In the genomic region with DNA sequence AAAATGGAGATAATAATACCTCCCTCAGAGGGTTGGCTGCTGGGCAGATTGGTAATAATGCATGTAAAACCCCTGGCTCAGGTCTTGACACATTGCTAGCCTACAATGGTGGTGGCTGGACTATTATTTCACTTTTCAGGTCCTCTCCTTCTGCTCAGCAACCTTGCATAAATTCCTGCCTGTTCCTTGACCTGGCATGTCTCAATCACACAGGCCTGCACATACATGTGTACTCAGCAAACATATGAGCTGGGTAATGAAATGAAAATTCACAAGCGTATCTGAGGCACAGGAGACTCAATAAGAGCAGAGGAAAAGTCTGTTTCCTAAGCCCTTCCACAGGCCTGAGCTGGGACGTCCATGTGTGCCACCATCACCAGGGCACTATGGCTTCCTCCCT, we compare ENCODE assay signal across 1 cellular context.
TF ChIP-seq lines count a peak whose summit lies in the region.

No MANE protein-coding gene starts in this region.

TF ChIP-seq in H1, 55 proteins besides CTCF, POLR2A, EP300 and RAD21:
- TF ChIP-seq TBP (IDR thresholded peaks at IDR 0.05; ENCODE audit: low read depth, low read length) = no peak
- no peak for TF ChIP-seq ZNF274 (IDR thresholded peaks at IDR 0.05; ENCODE audit: borderline replicate concordance, extremely low read depth, low read length)
- TF ChIP-seq CHD1 (IDR thresholded peaks at IDR 0.05; ENCODE audit: low read depth, low read length) = no peak
- no peak for TF ChIP-seq BRCA1 (IDR thresholded peaks at IDR 0.05; ENCODE audit: low read depth, low read length)
- TF ChIP-seq SAP30 (IDR thresholded peaks at IDR 0.05; ENCODE audit: insufficient read depth, insufficient replicate concordance, low read length) = no peak
- no peak for TF ChIP-seq TAF1 (IDR thresholded peaks at IDR 0.05; ENCODE audit: low read depth, low read length)
- TF ChIP-seq SUZ12 (IDR thresholded peaks at IDR 0.05; ENCODE audit: low read length) = no peak
- TF ChIP-seq CTBP2 (IDR thresholded peaks at IDR 0.05; ENCODE audit: borderline replicate concordance, insufficient read depth, insufficient read length, low read length) = no peak
- TF ChIP-seq NANOG (IDR thresholded peaks at IDR 0.05; ENCODE audit: insufficient read depth, low read depth, low read length, poor library complexity, severe bottlenecking) = no peak
- no peak for TF ChIP-seq KDM4A (IDR thresholded peaks at IDR 0.05; ENCODE audit: low read depth, low read length, severe bottlenecking)
- no peak for TF ChIP-seq PHF8 (conservative IDR thresholded peaks at IDR 0.05; ENCODE audit: low read depth, low read length)
- no peak for TF ChIP-seq KDM5A (IDR thresholded peaks at IDR 0.05; ENCODE audit: low read length)
- TF ChIP-seq POU5F1 (IDR thresholded peaks at IDR 0.05; ENCODE audit: low read depth, low read length) = no peak
- no peak for TF ChIP-seq JUND (IDR thresholded peaks at IDR 0.05; ENCODE audit: low read length)
- TF ChIP-seq, protein P1, sequence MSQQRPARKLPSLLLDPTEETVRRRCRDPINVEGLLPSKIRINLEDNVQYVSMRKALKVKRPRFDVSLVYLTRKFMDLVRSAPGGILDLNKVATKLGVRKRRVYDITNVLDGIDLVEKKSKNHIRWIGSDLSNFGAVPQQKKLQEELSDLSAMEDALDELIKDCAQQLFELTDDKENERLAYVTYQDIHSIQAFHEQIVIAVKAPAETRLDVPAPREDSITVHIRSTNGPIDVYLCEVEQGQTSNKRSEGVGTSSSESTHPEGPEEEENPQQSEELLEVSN (IDR thresholded peaks at IDR 0.05) = no peak
- TF ChIP-seq RFX5 (IDR thresholded peaks at IDR 0.05; ENCODE audit: borderline replicate concordance, low read depth, low read length) = no peak
TF ChIP-seq in H1: peak in this region for 0.
